Comparison of ENCODE assay signal across 15 cellular contexts in genomic region chr16:12187939-12188673, GRCh38.
A peak's percentile ranks its signal among the peaks of the same experiment; 100 is the strongest.
DNase-seq lines count a peak whose midpoint lies in the region; ATAC-seq and TF ChIP-seq lines count a peak whose summit lies in the region.
"Had no signal": no experiment of that assay in that cellular context is flagged by ENCODE, and none has a peak within 500 bp of the region (broad histone marks: within the 10 kb centered on the region; RNA-seq: fewer than 3 reads in every experiment).

No MANE protein-coding gene starts in this region.

- no TSS peak for BruUV-seq in OCI-LY7 (replicated peaks; lab: Mats Ljungman, UMichigan)

- no peak overlapping the region for H4K8ac ChIP-seq in mesenchymal stem cell (ENCODE audit: low read length)

- no peak overlapping the region for H3K18ac ChIP-seq in mesenchymal stem cell (ENCODE audit: low read depth in 1 of 2, low read length in 2 of 2)

- H3K9me3 Mint-ChIP-seq in stimulated activated naive B cell treated with anti-CD40 and anti-IgM and Interleukin-4, amounts not matched to agents 10 μg/mL and 1 μg/mL and 100 μg/mL, for 72 hours = no peaks in the 10 kb centered on the region
- H3K9me3 Mint-ChIP-seq: activated B cell treated with CpG ODN at 0.5 μM for 24 hours, CD14-positive monocyte, HFFc6 had no signal

- no peak overlapping the region for H3K4me3 Mint-ChIP-seq in stimulated activated naive B cell treated with anti-CD40 and anti-IgM and Interleukin-4, amounts not matched to agents 10 μg/mL and 1 μg/mL and 100 μg/mL, for 72 hours
- H3K4me3 Mint-ChIP-seq: activated B cell treated with CpG ODN at 0.5 μM for 24 hours, CD14-positive monocyte, HFFc6 had no signal

- no peak overlapping the region for H3K9ac ChIP-seq in mesenchymal stem cell (ENCODE audit: low read length)
- H3K9ac ChIP-seq: KMS-11 had no signal

- no peaks in the 10 kb centered on the region for H3K79me2 ChIP-seq in OCI-LY7 (ENCODE audit: insufficient read depth, low read depth, low read length)

- H2BK5ac ChIP-seq in mesenchymal stem cell (ENCODE audit: low read depth, low read length, poor library complexity, severe bottlenecking) = no peak overlapping the region

- ATAC-seq in HG03354 (IDR thresholded peaks at IDR 0.05; ENCODE audit: poor library complexity, severe bottlenecking, unreplicated experiment) = no peak
- ATAC-seq in stimulated activated naive B cell treated with anti-CD40 and anti-IgM and Interleukin-4, amounts not matched to agents 10 μg/mL and 1 μg/mL and 100 μg/mL, for 72 hours (replicated peaks) = no peak

- H3K36me3 Mint-ChIP-seq in stimulated activated naive B cell treated with anti-CD40 and anti-IgM and Interleukin-4, amounts not matched to agents 10 μg/mL and 1 μg/mL and 100 μg/mL, for 72 hours = peaks cover 9 to 23% of the 10 kb centered on the region in 2 donors

- TF ChIP-seq CTCF in AG09319 (IDR thresholded peaks at IDR 0.05; ENCODE audit: low read depth, low read length) (no peak), HEK293 (tag by site-specific recombination; IDR thresholded peaks at IDR 0.05) (no peak), OCI-LY7 (conservative IDR thresholded peaks at IDR 0.05; ENCODE audit: low read length) (no peak)

- no peak overlapping the region for H2BK15ac ChIP-seq in mesenchymal stem cell (ENCODE audit: low read depth, poor library complexity, severe bottlenecking)

- no peak overlapping the region for H2BK12ac ChIP-seq in mesenchymal stem cell (ENCODE audit: low read length in 2 of 2)

- no peaks in the 10 kb centered on the region for H3K27me3 ChIP-seq in mesenchymal stem cell (ENCODE audit: control insufficient read depth in 1 of 2, insufficient read depth in 1 of 2, low read length in 2 of 2)
- H3K27me3 ChIP-seq: uterus had no signal

- H3K27ac Mint-ChIP-seq in stimulated activated naive B cell treated with anti-CD40 and anti-IgM and Interleukin-4, amounts not matched to agents 10 μg/mL and 1 μg/mL and 100 μg/mL, for 72 hours = no peak overlapping the region
- H3K27ac Mint-ChIP-seq: activated B cell treated with CpG ODN at 0.5 μM for 24 hours, CD14-positive monocyte, HFFc6 had no signal

- intact Hi-C loops in OCI-LY7 (cut with micrococcal nuclease; ENCODE audit: unreplicated experiment) = no loop called here

- H3K4me3 ChIP-seq in HEK293 (ENCODE audit: low read depth, low read length) (no peak overlapping the region), mesenchymal stem cell (ENCODE audit: insufficient read depth in 1 of 2, low read depth in 1 of 2, low read length in 2 of 2) (no peak overlapping the region), OCI-LY7 (ENCODE audit: low read depth, low read length, poor library complexity, severe bottlenecking) (no peak overlapping the region)
- H3K4me3 ChIP-seq: uterus had no signal

- POLR2A ChIA-PET in HEK293 (lab: Yijun Ruan, JAX) = no interaction called here
- POLR2A ChIA-PET in OCI-LY7 (lab: Charles Lee) = no interaction called here

- H3K4me1 Mint-ChIP-seq in stimulated activated naive B cell treated with anti-CD40 and anti-IgM and Interleukin-4, amounts not matched to agents 10 μg/mL and 1 μg/mL and 100 μg/mL, for 72 hours = peaks cover 11 to 24% of the 10 kb centered on the region in 2 donors
- H3K4me1 Mint-ChIP-seq: CD14-positive monocyte had no signal

- no peak overlapping the region for H4K91ac ChIP-seq in mesenchymal stem cell (ENCODE audit: low read length)

- peaks cover 1% of the 10 kb centered on the region for H3K79me1 ChIP-seq in mesenchymal stem cell (replicated peaks; ENCODE audit: low read length, poor library complexity, severe bottlenecking)

- peak; percentile 22 for DNase-seq in AG09319 (ENCODE audit: extremely low read depth, low read depth)
- DNase-seq in epithelial cell of prostate (ENCODE audit: low read depth, low spot score) = no peak
- no peak for DNase-seq in mesenchymal stem cell
- DNase-seq in OCI-LY7 (ENCODE audit: low spot score) = no peak
- DNase-seq in COLO829 (ENCODE audit: low spot score) = no peak
- no peak for DNase-seq in stimulated activated naive B cell treated with anti-CD40 and anti-IgM and Interleukin-4, amounts not matched to agents 10 μg/mL and 1 μg/mL and 100 μg/mL, for 72 hours
- DNase-seq: activated B cell treated with CpG ODN at 0.5 μM for 24 hours; NCI-H1694; stimulated activated naive CD4-positive, alpha-beta T cell; uterus had no signal

- H3K9me2 ChIP-seq in OCI-LY7 (ENCODE audit: insufficient read depth, low read length) = no peaks in the 10 kb centered on the region

- 65% methylated on average over 3 of the region's 5 CpGs for WGBS in mesenchymal stem cell

- CTCF ChIA-PET in HEK293 (lab: Yijun Ruan, JAX) = interaction anchor here (0.6 kb wide), 1 partner anchor 93 kb away, joined by 4 read pairs; no protein-coding TSS in a partner anchor
- CTCF ChIA-PET in OCI-LY7 (lab: Charles Lee; ENCODE audit: unreplicated experiment) = no interaction called here

- H2BK120ac ChIP-seq in mesenchymal stem cell (ENCODE audit: low read depth, low read length) = no peak overlapping the region

- H3K4me1 ChIP-seq in HEK293 (ENCODE audit: control insufficient read depth, insufficient read depth, low read length) (no peaks in the 10 kb centered on the region), mesenchymal stem cell (ENCODE audit: control insufficient read depth, insufficient read depth, low read depth, low read length) (peaks cover 12% of the 10 kb centered on the region), OCI-LY7 (ENCODE audit: insufficient read depth, low read length, poor library complexity, severe bottlenecking) (peaks cover 2% of the 10 kb centered on the region)

- H3K14ac ChIP-seq in mesenchymal stem cell (ENCODE audit: low read length in 2 of 2) = no peak overlapping the region

- H3K4ac ChIP-seq in mesenchymal stem cell (ENCODE audit: low read depth in 1 of 2, low read length in 2 of 2) = no peak overlapping the region

- no peaks in the 10 kb centered on the region for H4K20me1 ChIP-seq in OCI-LY7 (ENCODE audit: insufficient read depth, low read length)

- no peak overlapping the region for H3K23ac ChIP-seq in mesenchymal stem cell (ENCODE audit: low read length in 2 of 2)

- no peaks in the 10 kb centered on the region for H3K27me3 Mint-ChIP-seq in stimulated activated naive B cell treated with anti-CD40 and anti-IgM and Interleukin-4, amounts not matched to agents 10 μg/mL and 1 μg/mL and 100 μg/mL, for 72 hours
- H3K27me3 Mint-ChIP-seq: activated B cell treated with CpG ODN at 0.5 μM for 24 hours had no signal

- H2AK5ac ChIP-seq in mesenchymal stem cell (ENCODE audit: low read length, severe bottlenecking) = no peak overlapping the region

- H3K9me3 ChIP-seq in HEK293 (ENCODE audit: control insufficient read depth, insufficient read depth, low read depth, low read length) = no peaks in the 10 kb centered on the region
- H3K9me3 ChIP-seq in mesenchymal stem cell (ENCODE audit: control insufficient read depth, low read length) = no peaks in the 10 kb centered on the region
- no peaks in the 10 kb centered on the region for H3K9me3 ChIP-seq in OCI-LY7 (ENCODE audit: low read length)
- H3K9me3 ChIP-seq: uterus had no signal

- H2AFZ ChIP-seq in mesenchymal stem cell (ENCODE audit: low read depth, low read length) (no peak overlapping the region), OCI-LY7 (ENCODE audit: low read length) (no peak overlapping the region)

- H3K36me3 ChIP-seq in HEK293 (ENCODE audit: control insufficient read depth in 2 of 2, insufficient read depth in 1 of 2, low read length in 2 of 2) = no peaks in the 10 kb centered on the region
- peaks cover 0 to 9% of the 10 kb centered on the region in 2 experiments for H3K36me3 ChIP-seq in mesenchymal stem cell (ENCODE audit: control insufficient read depth in 1 of 2, insufficient read depth in 2 of 2, low read depth in 1 of 2, low read length in 2 of 2)
- no peaks in the 10 kb centered on the region for H3K36me3 ChIP-seq in OCI-LY7 (ENCODE audit: insufficient read depth, low read length)
- H3K36me3 ChIP-seq: uterus had no signal

- H3K27ac ChIP-seq in HEK293 (ENCODE audit: extremely low read depth, low read depth, low read length) = no peak overlapping the region
- peak overlapping the region; percentile 56 for H3K27ac ChIP-seq in epithelial cell of prostate
- H3K27ac ChIP-seq in mesenchymal stem cell (ENCODE audit: low read length, poor library complexity, severe bottlenecking) = peak overlapping the region; percentile 67
- no peak overlapping the region for H3K27ac ChIP-seq in OCI-LY7 (ENCODE audit: low read depth, low read length, poor library complexity, severe bottlenecking)
- H3K27ac ChIP-seq: KMS-11, uterus had no signal

- peak overlapping the region; percentile 24 for H3K4me2 ChIP-seq in mesenchymal stem cell (ENCODE audit: low read length, poor library complexity, severe bottlenecking)
- H3K4me2 ChIP-seq in OCI-LY7 (ENCODE audit: low read length) = no peak overlapping the region
- H3K4me2 ChIP-seq: KMS-11 had no signal

TF ChIP-seq in HEK293, 187 proteins besides CTCF, POLR2A, EP300 and RAD21:
- TF ChIP-seq ZNF335 (tag by site-specific recombination; conservative IDR thresholded peaks at IDR 0.05) = 0 out of 2 replicates have a peak, but pooled peaks have one; percentile 14
- peak; percentile 79 for TF ChIP-seq SP7 (tag by site-specific recombination; IDR thresholded peaks at IDR 0.05)
- TF ChIP-seq PRDM1 (tag by site-specific recombination; IDR thresholded peaks at IDR 0.05) = no peak
- no peak for TF ChIP-seq GFI1B (tag by site-specific recombination; IDR thresholded peaks at IDR 0.05)
TF ChIP-seq in HEK293: peak in this region for 2.

Comparison
In these comparisons a context has a peak if more than half of its experiments do, and no peak if none do; other contexts are left out.
1. H3K27ac ChIP-seq: peak in epithelial cell of prostate (single experiment) and mesenchymal stem cell (single experiment); none in HEK293 (single experiment) and OCI-LY7 (single experiment).